In genomic region chr10:122847782-122848604, GRCh38 we compare ENCODE assay signal across 15 cellular contexts. TPM values are rescaled to one million over a fixed set of nuclear protein-coding genes. Genes with fewer than 3 reads are reported as not detected.
DNase-seq lines count a peak whose midpoint lies in the region; ATAC-seq, FAIRE-seq and TF ChIP-seq lines count a peak whose summit lies in the region.
"Had no signal": no experiment of that assay in that cellular context is flagged by ENCODE, and none has a peak within 500 bp of the region (broad histone marks: within the 10 kb centered on the region; RNA-seq: fewer than 3 reads in every experiment).

No MANE protein-coding gene starts in this region.

- BruUV-seq in PC-3 (replicated peaks; lab: Mats Ljungman, UMichigan), result no TSS peak

- H3K23me2 ChIP-seq in H1 (ENCODE audit: low read depth, low read length), result no peaks in the 10 kb centered on the region

- ATAC-seq in GM21423 (IDR thresholded peaks at IDR 0.05; ENCODE audit: unreplicated experiment) (peak; percentile 55), PC-3 (no peak)
- ATAC-seq: GM23338 had no signal

- peaks cover 0 to 11% (median 6%) of the 10 kb centered on the region in 4 experiments; a peak in 4 of 7 replicates for H3K4me1 ChIP-seq in H1 (replicated peaks in 1 of 4; ENCODE audit: control insufficient read depth in 3 of 4, insufficient read depth in 4 of 4, low read length in 3 of 4)
- no peaks in the 10 kb centered on the region for H3K4me1 ChIP-seq in CD8-positive, alpha-beta memory T cell (ENCODE audit: insufficient read depth, low read length)
- H3K4me1 ChIP-seq in PC-3 (ENCODE audit: insufficient read depth, low read length), result peaks cover 37% of the 10 kb centered on the region

- TF ChIP-seq RAD21 in H1 (IDR thresholded peaks at IDR 0.05 in 1 of 2, conservative IDR thresholded peaks at IDR 0.05 in 1 of 2; ENCODE audit: low read depth in 2 of 2, low read length in 2 of 2), result no peak

- no peak for TF ChIP-seq EP300 in H1 (IDR thresholded peaks at IDR 0.05; ENCODE audit: borderline replicate concordance in 1 of 2, low read depth in 2 of 2, low read length in 2 of 2)

- no peaks in the 10 kb centered on the region for H3K27me3 Mint-ChIP-seq in CD8-positive, alpha-beta memory T cell
- H3K27me3 Mint-ChIP-seq: central memory CD8-positive, alpha-beta T cell had no signal

- POLR2A ChIA-PET in H1 (lab: Charles Lee; ENCODE audit: partially characterized antibody), result interaction anchor here (1.1 to 2.4 kb wide), 3 partner anchors 8 to 28 kb away, joined by 3 to 12 read pairs (median 3); no protein-coding TSS in a partner anchor
- POLR2A ChIA-PET in RWPE1 (lab: Yijun Ruan, JAX; ENCODE audit: low non-redundant PET), result no interaction called here
- POLR2A ChIA-PET in CD8-positive, alpha-beta memory T cell (lab: Charles Lee), result no interaction called here
- POLR2A ChIA-PET in PC-3 (lab: Charles Lee; ENCODE audit: unreplicated experiment), result no interaction called here

- peak overlapping the region; percentile 86 for H2BK20ac ChIP-seq in H1 (ENCODE audit: low read length)

- no peak overlapping the region for H4K91ac ChIP-seq in H1 (replicated peaks; ENCODE audit: insufficient read length, low read length)

- peak overlapping the region in 1 of 8 donors; percentile 55 for H3K27ac Mint-ChIP-seq in CD8-positive, alpha-beta memory T cell
- H3K27ac Mint-ChIP-seq: GM23338; mesothelial cell of epicardium; T-helper 1 cell treated with Interleukin-12 subunit alpha and Interleukin-12 subunit beta and Interleukin-4 antibody, amounts not matched to agents 30 μg/mL and 1 μg/mL, for 36 hours had no signal

- H3K9me3 ChIP-seq in H1 (ENCODE audit: insufficient read depth in 2 of 2, low read depth in 1 of 2, low read length in 1 of 2), result peaks cover 3 to 7% of the 10 kb centered on the region in 2 experiments; a peak in 3 of 4 replicates
- no peaks in the 10 kb centered on the region for H3K9me3 ChIP-seq in CD8-positive, alpha-beta memory T cell (ENCODE audit: low read length)
- H3K9me3 ChIP-seq in PC-3 (ENCODE audit: low read length), result no peaks in the 10 kb centered on the region

- no peak overlapping the region for H2AK5ac ChIP-seq in H1 (ENCODE audit: low read depth, low read length)

- H3K4me3 ChIP-seq in H1 (ENCODE audit: extremely low read depth in 1 of 4, insufficient read depth in 2 of 4, low read depth in 3 of 4, low read length in 4 of 4) (no peak overlapping the region), PC-3 (ENCODE audit: low read length) (no peak overlapping the region)
- H3K4me3 ChIP-seq in CD8-positive, alpha-beta memory T cell (ENCODE audit: low read length), result no peak overlapping the region
- H3K4me3 ChIP-seq: GM23338 had no signal

- no peaks in the 10 kb centered on the region for H3K9me2 ChIP-seq in PC-3 (replicated peaks; ENCODE audit: low read length)

- H3K4me2 ChIP-seq in H1 (ENCODE audit: insufficient read depth in 1 of 2, low read depth in 2 of 2, low read length in 2 of 2), result no peak overlapping the region
- H3K4me2 ChIP-seq in PC-3 (ENCODE audit: low read length), result no peak overlapping the region
- H3K4me2 ChIP-seq: GM23338 had no signal

- H2BK5ac ChIP-seq in H1 (ENCODE audit: low read depth, low read length), result peak overlapping the region; percentile 52; the same call in 1 of the 2 replicates

- 0 out of 2 replicates have a peak overlapping the region, but pooled peaks have one; percentile 24 for H2BK15ac ChIP-seq in H1 (ENCODE audit: low read length)

- H3K27ac ChIP-seq in H1 (ENCODE audit: low read depth, low read length) (0 out of 2 replicates have a peak overlapping the region, but pooled peaks have one; percentile 23), RWPE1 (no peak overlapping the region), PC-3 (ENCODE audit: low read length) (no peak overlapping the region)
- H3K27ac ChIP-seq in CD8-positive, alpha-beta memory T cell (ENCODE audit: low read depth, low read length), result no peak overlapping the region

- FAIRE-seq in H1 (lab: Jason Lieb, UNC), result no peak

- H3K9ac ChIP-seq in H1 (replicated peaks in 1 of 4; ENCODE audit: extremely low read depth in 1 of 4, low read depth in 3 of 4, low read length in 3 of 4), result no peak overlapping the region
- no peak overlapping the region for H3K9ac ChIP-seq in PC-3 (ENCODE audit: low read length)

- TF ChIP-seq CTCF in H1 (IDR thresholded peaks at IDR 0.05; ENCODE audit: control extremely low read depth in 1 of 3, insufficient read depth in 1 of 3, low read depth in 1 of 3, low read length in 3 of 3), result no peak
- no peak for TF ChIP-seq CTCF in RWPE1 (conservative IDR thresholded peaks at IDR 0.05; ENCODE audit: low read depth)
- no peak for TF ChIP-seq CTCF in PC-3 (conservative IDR thresholded peaks at IDR 0.05; ENCODE audit: low read depth, low read length)

- H3K4me1 Mint-ChIP-seq in CD8-positive, alpha-beta memory T cell, result no peaks in the 10 kb centered on the region
- H3K4me1 Mint-ChIP-seq: central memory CD8-positive, alpha-beta T cell had no signal

- DNase-seq in DMS 273 (lab: John Stamatoyannopoulos, UW; ENCODE audit: unreplicated experiment) (peak; percentile 74), NCI-H2196 (lab: John Stamatoyannopoulos, UW; ENCODE audit: unreplicated experiment) (peak; percentile 76), H1 (ENCODE audit: low read depth in 1 of 2, low spot score in 2 of 2) (no peak), RWPE1 (ENCODE audit: low spot score) (no peak), PC-3 (no peak)
- DNase-seq in CD8-positive, alpha-beta memory T cell, result no peak
- no peak for DNase-seq in activated CD4-positive, alpha-beta T cell treated with anti-CD3 and anti-CD28 coated beads for 4 hours
- DNase-seq: activated naive CD4-positive, alpha-beta T cell treated with anti-CD3 and anti-CD28 coated beads, Interleukin-2, amount 50 U/mL, for 16 hours; KG1; stimulated activated CD4-positive, alpha-beta T cell treated with anti-CD3 and anti-CD28 coated beads, Interleukin-4, amount 100 ng/mL, for 4 hours had no signal

- no peak overlapping the region for H3K4me3 Mint-ChIP-seq in CD8-positive, alpha-beta memory T cell
- H3K4me3 Mint-ChIP-seq: central memory CD8-positive, alpha-beta T cell; GM23338; mesothelial cell of epicardium; T-helper 1 cell treated with Interleukin-12 subunit alpha and Interleukin-12 subunit beta and Interleukin-4 antibody, amounts not matched to agents 30 μg/mL and 1 μg/mL, for 36 hours had no signal

- no peak overlapping the region for H3K4ac ChIP-seq in H1 (replicated peaks; ENCODE audit: insufficient read length, low read depth, low read length)

- peak overlapping the region; percentile 90 for H2BK12ac ChIP-seq in H1 (ENCODE audit: low read depth, low read length)

- H3F3A ChIP-seq in PC-3 (ENCODE audit: low read length, unreplicated experiment), result peaks cover 3% of the 10 kb centered on the region

- H3K27me3 ChIP-seq in H1 (replicated peaks in 1 of 4; ENCODE audit: control insufficient read depth in 3 of 4, extremely low read depth in 1 of 4, insufficient read depth in 3 of 4, low read length in 3 of 4) (no peaks in the 10 kb centered on the region), PC-3 (ENCODE audit: low read length) (no peaks in the 10 kb centered on the region)
- no peaks in the 10 kb centered on the region for H3K27me3 ChIP-seq in CD8-positive, alpha-beta memory T cell (ENCODE audit: insufficient read depth, low read length, poor library complexity, severe bottlenecking)

- CTCF ChIA-PET in H1 (lab: Charles Lee; ENCODE audit: partially characterized antibody), result interaction anchor here (0.5 kb wide), 1 partner anchor 153 kb away, joined by 3 read pairs; no protein-coding TSS in a partner anchor
- CTCF ChIA-PET in RWPE1 (lab: Yijun Ruan, JAX), result interaction anchor here (0.6 kb wide), 2 partner anchors 270 to 1531 kb away, joined by 3 to 4 read pairs; no protein-coding TSS in a partner anchor
- CTCF ChIA-PET in CD8-positive, alpha-beta memory T cell (lab: Charles Lee), result no interaction called here
- CTCF ChIA-PET in PC-3 (lab: Charles Lee), result no interaction called here

- H3K36me3 ChIP-seq in H1 (ENCODE audit: control insufficient read depth in 2 of 4, insufficient read depth in 4 of 4, low read length in 3 of 4), result peaks cover 0 to 9% (median 0%) of the 10 kb centered on the region in 4 experiments; a peak in 3 of 8 replicates
- no peaks in the 10 kb centered on the region for H3K36me3 ChIP-seq in CD8-positive, alpha-beta memory T cell (ENCODE audit: insufficient read depth, low read length)
- 0 out of 2 replicates have a peak, but pooled peaks cover 2% of the 10 kb centered on the region for H3K36me3 ChIP-seq in PC-3 (ENCODE audit: low read depth, low read length)

- TF ChIP-seq POLR2A in H1 (IDR thresholded peaks at IDR 0.05; ENCODE audit: control extremely low read depth in 1 of 2, low read depth in 2 of 2, low read length in 2 of 2), result no peak

- no peak overlapping the region for H3K23ac ChIP-seq in H1 (ENCODE audit: insufficient read length)

- peak overlapping the region; percentile 44; the same call in 1 of the 2 replicates for H3K18ac ChIP-seq in H1 (ENCODE audit: extremely low read depth, low read length)

- no peaks in the 10 kb centered on the region for H3K9me3 Mint-ChIP-seq in CD8-positive, alpha-beta memory T cell
- H3K9me3 Mint-ChIP-seq: central memory CD8-positive, alpha-beta T cell; mesothelial cell of epicardium; T-helper 1 cell treated with Interleukin-12 subunit alpha and Interleukin-12 subunit beta and Interleukin-4 antibody, amounts not matched to agents 30 μg/mL and 1 μg/mL, for 36 hours had no signal

- H3K79me1 ChIP-seq in H1 (ENCODE audit: low read depth, low read length), result no peaks in the 10 kb centered on the region

- peaks cover 23 to 73% (median 29%) of the 10 kb centered on the region in 3 donors for H3K36me3 Mint-ChIP-seq in CD8-positive, alpha-beta memory T cell
- H3K36me3 Mint-ChIP-seq: mesothelial cell of epicardium had no signal

- no peak overlapping the region for H3K14ac ChIP-seq in H1 (ENCODE audit: insufficient read length)

- no peaks in the 10 kb centered on the region for H3K79me2 ChIP-seq in H1 (ENCODE audit: control insufficient read depth in 1 of 2, insufficient read depth in 2 of 2, low read length in 2 of 2)
- H3K79me2 ChIP-seq in PC-3 (ENCODE audit: low read length), result peaks cover 36% of the 10 kb centered on the region

- H2AFZ ChIP-seq in H1 (ENCODE audit: low read length) (no peak overlapping the region), PC-3 (ENCODE audit: low read length) (no peak overlapping the region)
- H2AFZ ChIP-seq: GM23338 had no signal

- H2BK120ac ChIP-seq in H1 (replicated peaks; ENCODE audit: low read depth, low read length), result no peak overlapping the region

- WGBS in H1 (ENCODE audit: extremely low coverage in 1 of 2, insufficient coverage in 1 of 2, insufficient read length in 1 of 2, insufficient replicate concordance in 2 of 2, low coverage in 1 of 2, low lambda C conversion rate in 2 of 2, missing lambda C conversion rate in 1 of 2), 2 experiments, result 85% methylated on average over 12 of the region's 12 CpGs; no CpG with 5 or more reads in 1 of the 2 experiments

- intact Hi-C loops in PC-3 (cut with micrococcal nuclease), result no loop called here

- no peaks in the 10 kb centered on the region for H4K20me1 ChIP-seq in H1 (replicated peaks in 1 of 2; ENCODE audit: control insufficient read depth in 1 of 2, insufficient read depth in 2 of 2, low read length in 2 of 2)
- H4K20me1 ChIP-seq in PC-3 (ENCODE audit: low read length), result no peaks in the 10 kb centered on the region

- no peak overlapping the region for H3K56ac ChIP-seq in H1 (replicated peaks; ENCODE audit: insufficient read length, low read depth, low read length)

- no peak overlapping the region for H4K5ac ChIP-seq in H1 (ENCODE audit: insufficient read length, low read depth, low read length)

- no peak overlapping the region for H4K8ac ChIP-seq in H1 (ENCODE audit: extremely low read depth, insufficient read depth, low read length)

RNA-seq across cellular contexts. Expression of gene CUZD1, which starts 2.3 kb away (rescaled TPM):
- 11.9 and 13.0 TPM in 2 replicates for total RNA-seq in H1 (2021; fragmentation: NEBNext Ultra II Directional; extraction: Animal tissue kit (Norgen Biotek cat#: 25700))
- 15.1 and 30.0 TPM in 2 replicates for polyA plus RNA-seq in H1 (2011; rRNA removed)
- polyA plus RNA-seq in H1 (2011; cell fraction: cytosol; rRNA removed), result 24.7 TPM
- polyA plus RNA-seq in H1 (2011; cell fraction: nucleus; rRNA removed), result 12.9 TPM
- 15.1 to 22.7 TPM (median 20.5 TPM) in 4 replicates for polyA plus RNA-seq in H1 (2012, experiment 1 of 2)
- polyA plus RNA-seq in H1 (2012, experiment 2 of 2), result 1.7 TPM
- 6.0 TPM for polyA plus RNA-seq in H1 (2013, experiment 1 of 2)
- 5.0 TPM for polyA plus RNA-seq in H1 (2013, experiment 2 of 2)
- 22.9 and 35.2 TPM in 2 replicates for polyA minus RNA-seq in H1 (2011; rRNA and poly(A)+ RNA removed)
- polyA minus RNA-seq in H1 (2011; cell fraction: cytosol; rRNA and poly(A)+ RNA removed), result 13.7 TPM
- 18.4 TPM for polyA minus RNA-seq in H1 (2011; cell fraction: nucleus; rRNA and poly(A)+ RNA removed)
- total RNA-seq in CD8-positive, alpha-beta memory T cell, result 1 to 10 TPM; 1.6 to 1.8 TPM
- polyA plus RNA-seq in CD8-positive, alpha-beta memory T cell, result 1.6 TPM
- total RNA-seq in PC-3 (2014; rRNA removed), result 0.36 and 0.40 TPM in 2 replicates
- total RNA-seq: mesothelial cell of epicardium had no signal

RNA-seq across cellular contexts. Expression of gene FAM24B, which starts 31.4 kb away (rescaled TPM):
- 0.50 and 0.73 TPM in 2 replicates for total RNA-seq in H1 (2021; fragmentation: NEBNext Ultra II Directional; extraction: Animal tissue kit (Norgen Biotek cat#: 25700))
- 0.55 and 0.56 TPM in 2 replicates for polyA plus RNA-seq in H1 (2011; rRNA removed)
- polyA plus RNA-seq in H1 (2011; cell fraction: cytosol; rRNA removed), result 0.76 TPM
- polyA plus RNA-seq in H1 (2011; cell fraction: nucleus; rRNA removed), result 0.84 TPM
- polyA plus RNA-seq in H1 (2012, experiment 1 of 2), result 0.31 to 0.75 TPM (median 0.70 TPM) in 3 of 4 replicates, not detected in the other
- polyA plus RNA-seq in H1 (2012, experiment 2 of 2), result 0.34 TPM
- 1.9 TPM for polyA plus RNA-seq in H1 (2013, experiment 1 of 2)
- polyA plus RNA-seq in H1 (2013, experiment 2 of 2), result 1.4 TPM
- polyA minus RNA-seq in H1 (2011; rRNA and poly(A)+ RNA removed), result 0.34 TPM in 1 of 2 replicates, not detected in the other
- not detected for polyA minus RNA-seq in H1 (2011; cell fraction: cytosol; rRNA and poly(A)+ RNA removed)
- 1.2 TPM for polyA minus RNA-seq in H1 (2011; cell fraction: nucleus; rRNA and poly(A)+ RNA removed)
- total RNA-seq in CD8-positive, alpha-beta memory T cell, result 10 to 100 TPM; 10.1 to 11.7 TPM
- 8.5 TPM for polyA plus RNA-seq in CD8-positive, alpha-beta memory T cell
- 5.2 and 12.4 TPM in 2 replicates for total RNA-seq in PC-3 (2014; rRNA removed)
- total RNA-seq: mesothelial cell of epicardium had no signal

Comparison
In these comparisons a context has a peak if more than half of its experiments do, and no peak if none do; other contexts are left out.
1. DNase-seq: peak in DMS 273 (single experiment) and NCI-H2196 (single experiment); none in H1 (0 of 2), RWPE1 (single experiment), CD8-positive, alpha-beta memory T cell (0 of 5), activated CD4-positive, alpha-beta T cell treated with anti-CD3 and anti-CD28 coated beads for 4 hours (0 of 2) and PC-3 (single experiment).
2. CTCF ChIA-PET loops: an anchor here in H1 (0.5 kb wide) and RWPE1 (0.6 kb wide); none called in CD8-positive, alpha-beta memory T cell and PC-3.